In the genomic region with DNA sequence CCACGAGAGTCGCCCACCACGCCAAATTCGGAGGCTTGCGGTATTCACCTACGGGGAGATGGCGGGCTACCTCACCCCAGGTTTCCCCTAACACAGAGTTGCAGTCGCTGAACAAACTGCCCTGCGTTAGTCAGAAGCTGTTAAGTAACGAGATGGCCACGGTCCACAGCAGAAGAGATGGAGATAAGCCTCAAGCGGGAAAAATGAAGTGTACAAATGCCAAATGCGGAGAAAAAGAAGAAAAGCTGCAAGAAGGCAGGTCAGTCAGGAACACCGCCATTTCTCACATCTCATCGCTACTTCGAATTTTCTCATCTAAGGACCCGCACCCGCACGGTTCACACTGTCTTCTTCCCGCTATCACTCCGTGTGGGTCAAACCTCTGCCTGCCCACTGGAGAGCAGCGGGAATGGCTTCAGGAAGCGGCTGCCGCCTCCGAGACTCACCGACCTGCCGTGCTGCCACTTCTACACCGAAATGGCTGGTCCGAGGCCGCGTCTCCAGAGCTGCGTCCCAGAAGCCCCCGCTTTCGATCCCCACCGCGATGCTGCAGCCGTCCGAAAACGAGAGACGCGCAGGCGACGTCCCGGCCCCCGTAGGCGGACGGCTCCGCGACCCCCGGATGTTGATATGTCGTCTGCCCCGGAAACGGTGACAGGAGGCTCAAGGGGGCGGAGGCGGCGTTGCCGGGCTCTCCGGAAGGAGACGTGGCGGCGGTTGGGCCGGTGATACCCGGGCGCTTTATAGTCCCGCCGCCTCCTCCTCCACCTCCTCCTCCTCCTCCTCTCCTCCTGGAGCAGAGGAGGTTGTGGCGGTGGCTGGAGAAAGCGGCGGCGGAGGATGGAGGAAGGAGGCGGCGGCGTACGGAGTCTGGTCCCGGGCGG, we compare ENCODE assay signal across 8 cellular contexts. TPM values are rescaled to one million over a fixed set of nuclear protein-coding genes. Genes with fewer than 3 reads are reported as not detected.
A peak's percentile ranks its signal among the peaks of the same experiment; 100 is the strongest.
DNase-seq lines count a peak whose midpoint lies in the region; ATAC-seq and TF ChIP-seq lines count a peak whose summit lies in the region.

ASB3 (minus strand) TSS at position 583 of the 884 bp plus-strand sequence. CDS start 21,381 bp downstream, outside the sequence.
A gene with protein sequence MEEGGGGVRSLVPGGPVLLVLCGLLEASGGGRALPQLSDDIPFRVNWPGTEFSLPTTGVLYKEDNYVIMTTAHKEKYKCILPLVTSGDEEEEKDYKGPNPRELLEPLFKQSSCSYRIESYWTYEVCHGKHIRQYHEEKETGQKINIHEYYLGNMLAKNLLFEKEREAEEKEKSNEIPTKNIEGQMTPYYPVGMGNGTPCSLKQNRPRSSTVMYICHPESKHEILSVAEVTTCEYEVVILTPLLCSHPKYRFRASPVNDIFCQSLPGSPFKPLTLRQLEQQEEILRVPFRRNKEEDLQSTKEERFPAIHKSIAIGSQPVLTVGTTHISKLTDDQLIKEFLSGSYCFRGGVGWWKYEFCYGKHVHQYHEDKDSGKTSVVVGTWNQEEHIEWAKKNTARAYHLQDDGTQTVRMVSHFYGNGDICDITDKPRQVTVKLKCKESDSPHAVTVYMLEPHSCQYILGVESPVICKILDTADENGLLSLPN (plus strand): TSS at position 674 of the 884 bp plus-strand sequence. CDS start 167 bp downstream, at position 841.

- H3K9me3 Mint-ChIP-seq in dendritic cell treated with granulocyte-macrophage colony-stimulating factor and Interleukin-4, amounts not matched to agents 40 ng/mL and 50 ng/mL, for 4 days, result no peaks in the 10 kb centered on the region

- H3K27me3 ChIP-seq in BLaER1 treated with 17β-estradiol and CSF1 and Interleukin-3, amounts not matched to agents 10 nM and 100 nM, result no peaks in the 10 kb centered on the region
- H3K27me3 ChIP-seq in left lung, result no peaks in the 10 kb centered on the region

- peaks cover 23 to 49% (median 36%) of the 10 kb centered on the region in 10 experiments for H3K4me1 ChIP-seq in BLaER1 treated with 17β-estradiol and CSF1 and Interleukin-3, amounts not matched to agents 10 nM and 100 nM
- H3K4me1 ChIP-seq in left lung, result peaks cover 8 to 67% of the 10 kb centered on the region in 2 donors

- peak within 1 kb of the TSS; percentile 84 to 99 (median 89) for H3K4me3 ChIP-seq in BLaER1 treated with 17β-estradiol and CSF1 and Interleukin-3, amounts not matched to agents 10 nM and 100 nM
- peak within 1 kb of the TSS; percentile 69 to 70 for H3K4me3 ChIP-seq in left lung

- peak within 1 kb of the TSS; percentile 83 to 99 (median 91) for H3K9ac ChIP-seq in BLaER1 treated with 17β-estradiol and CSF1 and Interleukin-3, amounts not matched to agents 10 nM and 100 nM

- peak within 1 kb of the TSS; percentile 97 for H3K4me3 Mint-ChIP-seq in dendritic cell treated with granulocyte-macrophage colony-stimulating factor and Interleukin-4, amounts not matched to agents 40 ng/mL and 50 ng/mL, for 4 days

- peak within 1 kb of the TSS; percentile 90 to 98 (median 91) for H3K4me2 ChIP-seq in BLaER1 treated with 17β-estradiol and CSF1 and Interleukin-3, amounts not matched to agents 10 nM and 100 nM

- peaks cover 32% of the 10 kb centered on the region for H3K4me1 Mint-ChIP-seq in dendritic cell treated with granulocyte-macrophage colony-stimulating factor and Interleukin-4, amounts not matched to agents 40 ng/mL and 50 ng/mL, for 4 days (ENCODE audit: low read depth)

- ATAC-seq in GM19351 (IDR thresholded peaks at IDR 0.05; ENCODE audit: unreplicated experiment) (peak; percentile 93), HG03520 (IDR thresholded peaks at IDR 0.05; ENCODE audit: unreplicated experiment) (peak; percentile 94), left lung (peak; percentile 93)

- no peaks in the 10 kb centered on the region for H3K27me3 Mint-ChIP-seq in dendritic cell treated with granulocyte-macrophage colony-stimulating factor and Interleukin-4, amounts not matched to agents 40 ng/mL and 50 ng/mL, for 4 days

- H3K27ac ChIP-seq in BLaER1 treated with 17β-estradiol and CSF1 and Interleukin-3, amounts not matched to agents 10 nM and 100 nM, result peak within 1 kb of the TSS; percentile 64 to 97 (median 90)
- H3K27ac ChIP-seq in left lung, result peak within 1 kb of the TSS; percentile 80 to 84

- peaks cover 26% of the 10 kb centered on the region for H3K36me3 Mint-ChIP-seq in dendritic cell treated with granulocyte-macrophage colony-stimulating factor and Interleukin-4, amounts not matched to agents 40 ng/mL and 50 ng/mL, for 4 days (ENCODE audit: low read depth)

- H4K20me1 ChIP-seq in BLaER1 treated with 17β-estradiol and CSF1 and Interleukin-3, amounts not matched to agents 10 nM and 100 nM, result peaks cover 0 to 46% (median 7%) of the 10 kb centered on the region in 11 experiments; a peak in 8 of 22 replicates

- intact Hi-C loops in dendritic cell treated with granulocyte-macrophage colony-stimulating factor and Interleukin-4, amounts not matched to agents 40 ng/mL and 50 ng/mL, for 4 days (cut with micrococcal nuclease), result loop anchor here (2.0 kb wide), 1 partner anchor 20 kb away; the partner anchor contains the start of gene CHAC2
- intact Hi-C loops in left lung (cut with DNase I), result no loop called here

- TF ChIP-seq CTCF in left lung (IDR thresholded peaks at IDR 0.05), result no peak

- H3K27ac Mint-ChIP-seq in dendritic cell treated with granulocyte-macrophage colony-stimulating factor and Interleukin-4, amounts not matched to agents 40 ng/mL and 50 ng/mL, for 4 days, result peak within 1 kb of the TSS; percentile 92

- DNase-seq in NCI-H748 (lab: John Stamatoyannopoulos, UW; ENCODE audit: unreplicated experiment), result peak; percentile 89
- DNase-seq in activated CD4-positive, alpha-beta T cell treated with anti-CD3 and anti-CD28 coated beads, Interleukin-2, amount 50 U/mL, for 24 hours (ENCODE audit: low read depth in 1 of 2, low spot score in 1 of 2), result peak; percentile 65 to 81
- DNase-seq in left lung, result peak; percentile 92 to 96
- DNase-seq in stimulated activated CD4-positive, alpha-beta T cell treated with anti-CD3 and anti-CD28 coated beads, Interleukin-2, amount 100 ng/mL, for 48 hours, result peak; percentile 76 to 79

- H3K9me3 ChIP-seq in BLaER1 treated with 17β-estradiol and CSF1 and Interleukin-3, amounts not matched to agents 10 nM and 100 nM (replicated peaks in 1 of 11), result no peaks in the 10 kb centered on the region
- no peaks in the 10 kb centered on the region for H3K9me3 ChIP-seq in left lung

- H3K36me3 ChIP-seq in BLaER1 treated with 17β-estradiol and CSF1 and Interleukin-3, amounts not matched to agents 10 nM and 100 nM, result peaks cover 5 to 22% (median 16%) of the 10 kb centered on the region in 11 experiments; a peak in 21 of 22 replicates
- peaks cover 0 to 1% of the 10 kb centered on the region in 2 donors for H3K36me3 ChIP-seq in left lung

RNA-seq across cellular contexts. Expression of gene ASB3, which starts in this region (rescaled TPM):
- 10 to 100 TPM; 22.7 to 24.1 TPM for total RNA-seq in left lung

RNA-seq across cellular contexts. Expression of the second gene that starts in this region (rescaled TPM):
- total RNA-seq in left lung, result 10 to 100 TPM; 57.3 to 71.4 TPM

Comparison
In these comparisons a context has a peak if more than half of its experiments do, and no peak if none do; other contexts are left out.
1. Peak in every context shown above with its lines: DNase-seq, ATAC-seq, H3K4me3 ChIP-seq and H3K27ac ChIP-seq.